26 cellular contexts compared by ENCODE assay signal in the genomic region with DNA sequence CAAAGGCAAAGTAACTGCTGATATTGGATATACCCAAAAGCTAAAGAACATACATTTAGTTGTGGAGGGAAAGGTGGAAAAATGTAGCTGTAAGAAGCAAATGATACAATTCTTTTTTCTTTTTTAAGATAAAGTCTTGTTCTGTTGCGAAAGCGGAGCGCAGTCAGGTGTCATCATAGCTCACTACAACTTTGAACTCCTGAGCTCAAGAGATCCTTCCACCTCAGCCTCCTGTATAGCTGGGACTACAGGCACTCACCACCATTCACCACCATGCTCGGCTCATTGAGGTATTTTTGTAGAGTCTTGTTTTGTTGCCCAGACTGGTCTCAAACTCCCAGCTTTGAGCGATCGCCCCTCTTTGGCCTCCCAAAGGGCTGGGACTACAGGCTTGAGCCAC. TPM values are rescaled to one million over a fixed set of nuclear protein-coding genes. Genes with fewer than 3 reads are reported as not detected.
A peak's percentile ranks its signal among the peaks of the same experiment; 100 is the strongest.
DNase-seq lines count a peak whose midpoint lies in the region; ATAC-seq, FAIRE-seq and TF ChIP-seq lines count a peak whose summit lies in the region.
"Had no signal": no experiment of that assay in that cellular context is flagged by ENCODE, and none has a peak within 500 bp of the region (broad histone marks: within the 10 kb centered on the region; RNA-seq: fewer than 3 reads in every experiment).

No MANE protein-coding gene starts in this region.

- no peak overlapping the region for H3K4me2 ChIP-seq in K562 (ENCODE audit: insufficient read depth, low read length)
- H3K4me2 ChIP-seq: A549; BLaER1 treated with 17β-estradiol and CSF1 and Interleukin-3, amounts not matched to agents 10 nM and 100 nM had no signal

- H3K4me1 Mint-ChIP-seq in nephron = peaks cover 56% of the 10 kb centered on the region

- no peak for TF ChIP-seq POLR2A in K562 (conservative IDR thresholded peaks at IDR 0.05)

- H3K9me3 ChIP-seq in right cardiac atrium (ENCODE audit: control insufficient read depth, low read length) (no peaks in the 10 kb centered on the region), K562 (replicated peaks; ENCODE audit: control insufficient read depth, insufficient read depth, low read depth, low read length) (no peaks in the 10 kb centered on the region)
- H3K9me3 ChIP-seq: A549, SJSA1 had no signal

- H3K27ac Mint-ChIP-seq in nephron = peak overlapping the region; percentile 84 to 93 (median 88)
- H3K27ac Mint-ChIP-seq: CD4-positive, alpha-beta T cell had no signal

- no peaks in the 10 kb centered on the region for H3K27me3 ChIP-seq in right cardiac atrium (ENCODE audit: control insufficient read depth, insufficient read depth)
- H3K27me3 ChIP-seq in K562 (ENCODE audit: control insufficient read depth in 2 of 2, insufficient read depth in 2 of 2, low read length in 2 of 2) = no peaks in the 10 kb centered on the region
- H3K27me3 ChIP-seq: BLaER1 treated with 17β-estradiol and CSF1 and Interleukin-3, amounts not matched to agents 10 nM and 100 nM had no signal

- no peak for TF ChIP-seq EP300 in K562 (IDR thresholded peaks at IDR 0.05; ENCODE audit: low read length)

- no peak overlapping the region for H3K9ac ChIP-seq in K562 (ENCODE audit: insufficient read depth in 1 of 2, low read depth in 2 of 2, low read length in 2 of 2)
- H3K9ac ChIP-seq: BLaER1 treated with 17β-estradiol and CSF1 and Interleukin-3, amounts not matched to agents 10 nM and 100 nM had no signal

- no peaks in the 10 kb centered on the region for H3K36me3 ChIP-seq in K562 (ENCODE audit: control insufficient read depth, insufficient read depth, low read length)
- H3K36me3 ChIP-seq: SJSA1 had no signal

- H3K79me2 ChIP-seq in K562 (ENCODE audit: control insufficient read depth, insufficient read depth, low read length) = no peaks in the 10 kb centered on the region; the same call in 2 of the 3 replicates

- CTCF ChIA-PET in K562 (lab: Yijun Ruan, JAX; ENCODE audit: low intra/inter-chr PET ratio) = no interaction called here

- no peaks in the 10 kb centered on the region for H3K36me3 Mint-ChIP-seq in nephron (ENCODE audit: low read depth)

- 97% methylated on average over 6 of the region's 6 CpGs for WGBS in right cardiac atrium
- 40% methylated on average over 6 of the region's 6 CpGs for WGBS in K562 (ENCODE audit: insufficient coverage, low coverage, missing lambda C conversion rate)

- H2AFZ ChIP-seq in K562 (ENCODE audit: low read depth, low read length) = no peak overlapping the region

- H3K27ac ChIP-seq in right cardiac atrium (ENCODE audit: low read length) (peak overlapping the region; percentile 64), K562 (ENCODE audit: extremely low read depth, low read depth, low read length) (no peak overlapping the region)
- H3K27ac ChIP-seq: A549; BLaER1 treated with 17β-estradiol and CSF1 and Interleukin-3, amounts not matched to agents 10 nM and 100 nM; SJSA1 had no signal

- no peaks in the 10 kb centered on the region for H3K27me3 Mint-ChIP-seq in nephron (ENCODE audit: low read depth)

- intact Hi-C loops in right cardiac atrium (cut with DNase I) (no loop called here), left ventricle myocardium superior (cut with micrococcal nuclease) (no loop called here), K562 (cut with micrococcal nuclease) (no loop called here)

- POLR2A ChIA-PET in K562 (lab: Yijun Ruan, JAX) = interaction anchor here (0.6 kb wide), 1 partner anchor 77 kb away, joined by 4 read pairs; no protein-coding TSS in a partner anchor

- in situ Hi-C loops in K562 (cut with MboI) = no loop called here

- no peaks in the 10 kb centered on the region for H3K9me1 ChIP-seq in K562 (ENCODE audit: control insufficient read depth, insufficient read depth, low read length)

- H4K20me1 ChIP-seq in K562 (replicated peaks; ENCODE audit: control insufficient read depth, insufficient read depth, low read length) = no peaks in the 10 kb centered on the region

- FAIRE-seq in K562 (lab: Jason Lieb, UNC) = no peak
- FAIRE-seq: A549, GM19239 had no signal

- ATAC-seq in right cardiac atrium = no peak
- no peak for ATAC-seq in left ventricle myocardium superior
- ATAC-seq in K562 = peak; percentile 43; the same call in 2 of the 3 replicates
- no peak for ATAC-seq in HG03378 (IDR thresholded peaks at IDR 0.05; ENCODE audit: unreplicated experiment)
- ATAC-seq: A549, PC-3 had no signal

- H3K4me3 Mint-ChIP-seq in nephron = no peak overlapping the region
- H3K4me3 Mint-ChIP-seq: CD4-positive, alpha-beta T cell had no signal

- peaks cover 3% of the 10 kb centered on the region for H3K4me1 ChIP-seq in right cardiac atrium (ENCODE audit: control insufficient read depth, insufficient read depth, low read length)
- no peaks in the 10 kb centered on the region; a peak in 3 of 5 replicates for H3K4me1 ChIP-seq in K562 (replicated peaks in 1 of 2; ENCODE audit: control insufficient read depth in 2 of 2, insufficient read depth in 2 of 2, low read length in 2 of 2)
- H3K4me1 ChIP-seq: BLaER1 treated with 17β-estradiol and CSF1 and Interleukin-3, amounts not matched to agents 10 nM and 100 nM; SJSA1 had no signal

- TF ChIP-seq CTCF in K562 (IDR thresholded peaks at IDR 0.05 in 2 of 3, conservative IDR thresholded peaks at IDR 0.05 in 1 of 3; ENCODE audit: insufficient read depth in 2 of 3, low read depth in 1 of 3, low read length in 3 of 3) (no peak), nephron (IDR thresholded peaks at IDR 0.05; ENCODE audit: unreplicated experiment in 3 of 3) (no peak)

- no TSS peak for BruUV-seq in K562 (replicated peaks; lab: Mats Ljungman, UMichigan)

- H3K4me3 ChIP-seq in right cardiac atrium (ENCODE audit: low read length) (no peak overlapping the region), K562 (no peak overlapping the region)
- H3K4me3 ChIP-seq: A549; BLaER1 treated with 17β-estradiol and CSF1 and Interleukin-3, amounts not matched to agents 10 nM and 100 nM; SJSA1 had no signal

- DNase-seq in right cardiac atrium (no peak), left ventricle myocardium superior (no peak), K562 (ENCODE audit: extremely low read depth in 1 of 4, low spot score in 3 of 4) (no peak), DMS153 treated with DMSO at 0.1 percent for 48 hours (lab: John Stamatoyannopoulos, UW; ENCODE audit: unreplicated experiment) (no peak), NCI-H2227 (lab: John Stamatoyannopoulos, UW; ENCODE audit: unreplicated experiment) (no peak)
- DNase-seq: AML-193; CD4-positive, alpha-beta T cell; DMS79 treated with DMSO at 0.1 percent for 48 hours; GF-D8; H7; KBM-7; MV-4-11; NCI-H1105; NCI-H146; NCI-H1930; NCI-H446 treated with DMSO at 0.1 percent for 48 hours; NCI-H526; NCI-H82; NK-92 treated with Interleukin-12 subunit alpha and Interleukin-12 subunit beta, amount 100 ng/mL, for 24 hours; PC-3 had no signal

- H3K9me3 Mint-ChIP-seq in nephron = peaks cover 4% of the 10 kb centered on the region
- H3K9me3 Mint-ChIP-seq: CD4-positive, alpha-beta T cell had no signal

- TF ChIP-seq RAD21 in K562 (CRISPR knock-in tag; conservative IDR thresholded peaks at IDR 0.05 in 1 of 2, IDR thresholded peaks at IDR 0.05 in 1 of 2) = no peak

TF ChIP-seq in K562, 482 proteins besides CTCF, POLR2A, EP300 and RAD21 (continues in another document):
- TF ChIP-seq PTTG1 (tag; IDR thresholded peaks at IDR 0.05; ENCODE audit: low read depth) (no peak), NCOA6 (IDR thresholded peaks at IDR 0.05) (no peak), ARNT (IDR thresholded peaks at IDR 0.05) (no peak), MTF1 (CRISPR knock-in tag; IDR thresholded peaks at IDR 0.05; ENCODE audit: borderline replicate concordance) (no peak), ZNF551 (CRISPR knock-in tag; IDR thresholded peaks at IDR 0.05) (no peak), ESRRB (CRISPR knock-in tag; IDR thresholded peaks at IDR 0.05; ENCODE audit: borderline replicate concordance) (no peak), ZNF354B (CRISPR knock-in tag; IDR thresholded peaks at IDR 0.05) (no peak)
- TF ChIP-seq, protein P1, sequence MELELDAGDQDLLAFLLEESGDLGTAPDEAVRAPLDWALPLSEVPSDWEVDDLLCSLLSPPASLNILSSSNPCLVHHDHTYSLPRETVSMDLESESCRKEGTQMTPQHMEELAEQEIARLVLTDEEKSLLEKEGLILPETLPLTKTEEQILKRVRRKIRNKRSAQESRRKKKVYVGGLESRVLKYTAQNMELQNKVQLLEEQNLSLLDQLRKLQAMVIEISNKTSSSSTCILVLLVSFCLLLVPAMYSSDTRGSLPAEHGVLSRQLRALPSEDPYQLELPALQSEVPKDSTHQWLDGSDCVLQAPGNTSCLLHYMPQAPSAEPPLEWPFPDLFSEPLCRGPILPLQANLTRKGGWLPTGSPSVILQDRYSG (tag; conservative IDR thresholded peaks at IDR 0.05; ENCODE audit: low read depth) = no peak

RNA-seq across cellular contexts. Expression of a gene that starts 38.0 kb away (rescaled TPM):
- total RNA-seq in right cardiac atrium = 10 to 100 TPM; 51.2 to 69.4 (median 63.6) TPM
- polyA plus RNA-seq in right cardiac atrium = 28.3 TPM
- total RNA-seq in left ventricle myocardium superior = 116 TPM
- 4.4 and 10.2 TPM in 2 replicates for total RNA-seq in K562 (2011; cell fraction: chromatin; rRNA removed; ENCODE audit: low replicate concordance)
- 3.3 and 5.4 TPM in 2 replicates for total RNA-seq in K562 (2011; cell fraction: nucleolus; rRNA removed)
- total RNA-seq in K562 (2011; cell fraction: nucleoplasm; rRNA removed) = 4.2 and 4.5 TPM in 2 replicates
- 6.4 and 8.5 TPM in 2 replicates for total RNA-seq in K562 (2014; rRNA removed)
- total RNA-seq in K562 (2014; rRNA removed; fragmentation: Illumina TruSeq; extraction: Trizol) = 8.7 and 9.1 TPM in 2 replicates
- 8.0 and 8.9 TPM in 2 replicates for total RNA-seq in K562 (2015; rRNA removed; fragmentation: Illumina TruSeq; extraction: Trizol)
- 10.7 and 12.3 TPM in 2 replicates for total RNA-seq in K562 (2021)
- polyA plus RNA-seq in K562 (2011; rRNA removed) = 2.2 and 7.0 TPM in 2 replicates
- 0.84 and 3.8 TPM in 2 replicates for polyA plus RNA-seq in K562 (2011; cell fraction: cytosol; rRNA removed)
- polyA plus RNA-seq in K562 (2011; cell fraction: nucleus; rRNA removed) = 2.0 and 9.5 TPM in 2 replicates
- 3.3 and 5.5 TPM in 2 replicates for polyA plus RNA-seq in K562 (2012)
- 8.0 and 10.0 TPM in 2 replicates for polyA plus RNA-seq in K562 (2014; fragmentation: Illumina TruSeq; extraction: Trizol)
- 1 to 10 TPM; 2.8 to 2.9 TPM for polyA plus RNA-seq in K562 (2014; fragmentation: Nextera tagmentation; extraction: Ambion mirVana)
- polyA plus RNA-seq in K562 (2014; rRNA removed) = 5.5 and 6.4 TPM in 2 replicates
- 2.5 and 13.1 TPM in 2 replicates for polyA minus RNA-seq in K562 (2011; rRNA and poly(A)+ RNA removed)
- 2.1 and 8.5 TPM in 2 replicates for polyA minus RNA-seq in K562 (2011; cell fraction: cytosol; rRNA and poly(A)+ RNA removed)
- polyA minus RNA-seq in K562 (2011; cell fraction: nucleus; rRNA and poly(A)+ RNA removed) = 1.6 and 4.8 TPM in 2 replicates
